Comparison of ENCODE assay signal across 9 cellular contexts in the genomic region with DNA sequence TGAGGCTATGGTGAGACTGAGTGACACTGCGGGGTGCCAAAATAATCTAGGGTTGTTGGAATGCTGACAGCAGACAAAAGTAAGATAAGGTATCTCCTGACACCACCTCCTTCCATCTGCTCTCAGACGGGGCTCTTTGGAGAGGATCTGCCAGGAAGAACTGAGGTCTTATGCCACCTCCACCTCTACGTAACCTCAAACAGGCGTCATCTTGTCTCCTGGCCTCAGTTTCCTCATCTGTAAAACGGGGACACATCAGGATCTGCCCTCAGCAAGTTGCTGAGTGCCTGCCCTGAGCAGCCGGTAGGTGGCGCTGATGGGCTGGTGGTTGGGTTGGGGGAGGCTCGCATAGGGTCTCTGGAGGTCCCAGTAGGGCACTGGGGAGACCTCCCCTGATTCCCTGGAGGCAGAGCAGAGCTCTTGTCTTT. TPM values are rescaled to one million over a fixed set of nuclear protein-coding genes. Genes with fewer than 3 reads are reported as not detected.
DNase-seq lines count a peak whose midpoint lies in the region; ATAC-seq, FAIRE-seq and TF ChIP-seq lines count a peak whose summit lies in the region.
"Had no signal": no experiment of that assay in that cellular context is flagged by ENCODE, and none has a peak within 500 bp of the region (broad histone marks: within the 10 kb centered on the region; RNA-seq: fewer than 3 reads in every experiment).

No MANE protein-coding gene starts in this region.

- H3K4me3 Mint-ChIP-seq in central memory CD8-positive, alpha-beta T cell, result no peak overlapping the region
- H3K4me3 Mint-ChIP-seq in neural crest cell, result no peak overlapping the region

- H3K9me3 Mint-ChIP-seq in central memory CD8-positive, alpha-beta T cell, result no peaks in the 10 kb centered on the region
- peaks cover 2% of the 10 kb centered on the region for H3K9me3 Mint-ChIP-seq in neural crest cell

- no peaks in the 10 kb centered on the region for H3K27me3 Mint-ChIP-seq in central memory CD8-positive, alpha-beta T cell
- H3K27me3 Mint-ChIP-seq in neural crest cell (ENCODE audit: low read depth), result no peaks in the 10 kb centered on the region

- peak; percentile 69 for TF ChIP-seq CTCF in neural crest cell (conservative IDR thresholded peaks at IDR 0.05)

- no peak overlapping the region for H3K27ac Mint-ChIP-seq in central memory CD8-positive, alpha-beta T cell (ENCODE audit: low read depth)
- H3K27ac Mint-ChIP-seq in neural crest cell (ENCODE audit: unreplicated experiment), result no peak overlapping the region

- H3K36me3 Mint-ChIP-seq in central memory CD8-positive, alpha-beta T cell (ENCODE audit: insufficient read depth), result peaks cover 4% of the 10 kb centered on the region
- H3K36me3 Mint-ChIP-seq in neural crest cell (ENCODE audit: low read depth), result no peaks in the 10 kb centered on the region

- peaks cover 17% of the 10 kb centered on the region for H3K4me1 Mint-ChIP-seq in central memory CD8-positive, alpha-beta T cell
- peaks cover 30% of the 10 kb centered on the region for H3K4me1 Mint-ChIP-seq in neural crest cell

- no peak for ATAC-seq in central memory CD8-positive, alpha-beta T cell (replicated peaks; ENCODE audit: extremely low read depth, poor library complexity, severe bottlenecking)
- ATAC-seq in HG03354 (IDR thresholded peaks at IDR 0.05; ENCODE audit: poor library complexity, severe bottlenecking, unreplicated experiment) (no peak), HG02840 (IDR thresholded peaks at IDR 0.05; ENCODE audit: low FRiP score, unreplicated experiment) (no peak), GM18873 (IDR thresholded peaks at IDR 0.05; ENCODE audit: low FRiP score, unreplicated experiment) (no peak), GM21717 (IDR thresholded peaks at IDR 0.05; ENCODE audit: unreplicated experiment) (no peak)

- FAIRE-seq in GM19239 (lab: Jason Lieb, UNC), result no peak

- DNase-seq in GM19239 (ENCODE audit: insufficient read length, low spot score) (peak; percentile 54), UCSD-AML1 (lab: John Stamatoyannopoulos, UW; ENCODE audit: unreplicated experiment) (peak; percentile 67), neural crest cell (ENCODE audit: low read depth, low spot score) (peak; percentile 50)
- DNase-seq in central memory CD8-positive, alpha-beta T cell (ENCODE audit: low spot score in 2 of 2), result peak; percentile 26 to 43

RNA-seq across cellular contexts. Expression of gene MYEOV, which starts 1.7 kb away (rescaled TPM):
- total RNA-seq in neural crest cell, result 0.16 and 0.35 TPM in 2 replicates
- total RNA-seq: T-helper 2 cell treated with Interferon-gamma antibody and Interleukin-4, amounts not matched to agents 100 ng/mL and 5 ng/mL, for 36 hours had no signal
